ENCODE assay signal across 28 cellular contexts in genomic region chr3:184586871-184587270, GRCh38. TPM values are rescaled to one million over a fixed set of nuclear protein-coding genes. Genes with fewer than 3 reads are reported as not detected.
"Had no signal": no experiment of that assay in that cellular context is flagged by ENCODE, and none has a peak within 500 bp of the region (broad histone marks: within the 10 kb centered on the region; RNA-seq: fewer than 3 reads in every experiment).

No MANE protein-coding gene starts in this region.

- H3K4me3 ChIP-seq: heart left ventricle, skin epidermis, testis, transverse colon had no signal

- H3K27me3 ChIP-seq: testis, transverse colon had no signal

- H3K9me3 ChIP-seq: heart left ventricle, testis, transverse colon had no signal

- DNase-seq: activated CD4-positive, alpha-beta T cell treated with anti-CD3 and anti-CD28 coated beads for 48 hours; activated CD4-positive, alpha-beta T cell treated with anti-CD3 and anti-CD28 coated beads, Interleukin-2, amount 50 U/mL, for 48 hours; activated CD8-positive, alpha-beta memory T cell treated with anti-CD3 and anti-CD28 coated beads for 24 hours; activated effector memory CD4-positive, alpha-beta T cell treated with Interleukin-2 at 50 U/mL for 16 hours; activated naive CD4-positive, alpha-beta T cell treated with Interleukin-2 at 50 U/mL for 16 hours; anterior cingulate cortex; endodermal cell; foreskin fibroblast; hypothalamus; immature natural killer cell; kidney; left colon; mammary epithelial cell; natural killer cell; stimulated activated CD4-positive, alpha-beta T cell treated with anti-CD3 and anti-CD28 coated beads, Interleukin-12 subunit alpha, Interleukin-12 subunit beta, amount 100 ng/mL, for 4 hours; stimulated activated CD4-positive, alpha-beta T cell treated with anti-CD3 and anti-CD28 coated beads, Interleukin-4, amount 100 ng/mL, for 1 hour; stimulated activated naive CD8-positive, alpha-beta T cell treated with anti-CD3 and anti-CD28 coated beads, Interleukin-15, Interleukin-2, amounts not matched to agents 100 U/mL and 50 U/mL, for 24 hours; testis; transverse colon had no signal

- H3K36me3 ChIP-seq: transverse colon had no signal

- H3K36me3 Mint-ChIP-seq: activated naive CD8-positive, alpha-beta T cell; immature natural killer cell; mesothelial cell of epicardium; natural killer cell had no signal

- H3K9me3 Mint-ChIP-seq: central memory CD8-positive, alpha-beta T cell; dendritic cell treated with granulocyte-macrophage colony-stimulating factor and Interleukin-4, amounts not matched to agents 40 ng/mL and 50 ng/mL, for 4 days; endodermal cell; immature natural killer cell; mesothelial cell of epicardium; natural killer cell had no signal

- ATAC-seq: activated CD4-positive, CD25-positive, alpha-beta regulatory T cell treated with anti-CD3 and anti-CD28 coated beads, Interleukin-2, amount 50 U/mL, for 24 hours; esophagus mucosa; heart left ventricle; left colon; natural killer cell; sciatic nerve; stimulated activated naive CD8-positive, alpha-beta T cell treated with anti-CD3 and anti-CD28 coated beads, Interleukin-15, Interleukin-2, amounts not matched to agents 100 U/mL and 50 U/mL, for 24 hours had no signal

- H3K27ac ChIP-seq: heart left ventricle, skin epidermis, testis, transverse colon had no signal

- H3K27ac Mint-ChIP-seq: activated naive CD8-positive, alpha-beta T cell; dendritic cell treated with granulocyte-macrophage colony-stimulating factor and Interleukin-4, amounts not matched to agents 40 ng/mL and 50 ng/mL, for 4 days; endodermal cell; immature natural killer cell; mesothelial cell of epicardium; natural killer cell had no signal

- H3K4me3 Mint-ChIP-seq: activated naive CD8-positive, alpha-beta T cell; central memory CD8-positive, alpha-beta T cell; dendritic cell treated with granulocyte-macrophage colony-stimulating factor and Interleukin-4, amounts not matched to agents 40 ng/mL and 50 ng/mL, for 4 days; endodermal cell; immature natural killer cell; mesothelial cell of epicardium; natural killer cell had no signal

RNA-seq across cellular contexts. Expression of gene EPHB3, which starts 25.3 kb away (rescaled TPM):
- total RNA-seq: natural killer cell had no signal
